ENCODE assay signal across 35 cellular contexts in the genomic region with DNA sequence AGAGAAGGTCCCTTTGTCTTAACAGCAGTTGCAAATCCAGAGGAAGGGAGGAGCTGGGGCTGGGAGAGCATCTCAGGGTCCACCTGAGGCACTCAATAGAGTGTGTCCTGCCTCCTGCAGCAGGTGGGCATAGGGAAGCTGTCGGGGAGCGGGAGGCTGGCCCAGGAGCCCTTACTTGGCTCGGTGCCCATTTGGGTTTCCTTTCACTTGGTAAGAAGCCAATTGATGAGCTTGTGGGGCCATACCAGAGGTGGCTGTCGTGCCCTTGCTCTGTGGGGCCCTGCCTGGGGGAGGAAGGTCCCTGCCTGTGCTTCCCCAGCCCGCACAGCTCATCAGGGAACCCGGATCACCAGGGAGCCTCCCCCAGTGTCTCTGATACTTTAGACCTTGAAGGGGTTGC.
DNase-seq lines count a peak whose midpoint lies in the region; ATAC-seq, FAIRE-seq and TF ChIP-seq lines count a peak whose summit lies in the region.
"Had no signal": no experiment of that assay in that cellular context is flagged by ENCODE, and none has a peak within 500 bp of the region (broad histone marks: within the 10 kb centered on the region; RNA-seq: fewer than 3 reads in every experiment).

No MANE protein-coding gene starts in this region.

- TF ChIP-seq CTCF in CD14-positive monocyte (IDR thresholded peaks at IDR 0.05) (no peak), kidney (IDR thresholded peaks at IDR 0.05; ENCODE audit: borderline replicate concordance, extremely low read depth, insufficient read depth) (no peak)

- H3K27ac ChIP-seq in kidney (ENCODE audit: low read depth in 2 of 2, low read length in 2 of 2): no peak overlapping the region
- H3K27ac ChIP-seq: gastroesophageal sphincter, psoas muscle, SK-N-MC, skin epidermis, thoracic aorta, vagina had no signal

- H3K4me3 ChIP-seq in kidney (ENCODE audit: low read length in 2 of 2): no peak overlapping the region
- H3K4me3 ChIP-seq: gastroesophageal sphincter, psoas muscle, SK-N-MC, skin epidermis, thoracic aorta, vagina had no signal

- H3K27ac Mint-ChIP-seq in CD14-positive monocyte: peak overlapping the region in 1 of 7 donors; percentile 51
- H3K27ac Mint-ChIP-seq in activated T-cell treated with anti-CD3 and anti-CD28 coated beads, Interleukin-2, amount 50 U/mL, for 24 hours: no peak overlapping the region
- H3K27ac Mint-ChIP-seq: activated T-helper 2 cell treated with anti-CD3 and anti-CD28 coated beads, Interferon-gamma antibody, Interleukin-2, Interleukin-4, amounts not matched to agents 10 μg/mL and 5 μg/mL and 100 μg/mL, durations not matched to agents 14 hours and 24 hours and 36 hours; CD4-positive, alpha-beta memory T cell; dendritic cell treated with granulocyte-macrophage colony-stimulating factor and Interleukin-4, amounts not matched to agents 40 ng/mL and 50 ng/mL, for 4 days; endodermal cell; immature natural killer cell; stimulated activated naive CD8-positive, alpha-beta T cell treated with anti-CD3 and anti-CD28 coated beads, Interleukin-15, Interleukin-2, amounts not matched to agents 100 ng/mL and 50 ng/mL, for 24 hours had no signal

- H3K4me1 Mint-ChIP-seq in CD14-positive monocyte: no peaks in the 10 kb centered on the region
- no peaks in the 10 kb centered on the region for H3K4me1 Mint-ChIP-seq in activated T-cell treated with anti-CD3 and anti-CD28 coated beads, Interleukin-2, amount 50 U/mL, for 24 hours (ENCODE audit: low read depth)
- H3K4me1 Mint-ChIP-seq: CD4-positive, alpha-beta memory T cell; endodermal cell; immature natural killer cell had no signal

- H3K4me1 ChIP-seq in kidney (ENCODE audit: control insufficient read depth in 1 of 2, insufficient read depth in 1 of 2, low read depth in 1 of 2, low read length in 2 of 2): no peaks in the 10 kb centered on the region
- H3K4me1 ChIP-seq: gastroesophageal sphincter had no signal

- H3K4me3 Mint-ChIP-seq in CD14-positive monocyte: no peak overlapping the region
- no peak overlapping the region for H3K4me3 Mint-ChIP-seq in activated T-cell treated with anti-CD3 and anti-CD28 coated beads, Interleukin-2, amount 50 U/mL, for 24 hours
- H3K4me3 Mint-ChIP-seq: CD4-positive, alpha-beta memory T cell; dendritic cell treated with granulocyte-macrophage colony-stimulating factor and Interleukin-4, amounts not matched to agents 40 ng/mL and 50 ng/mL, for 4 days; endodermal cell; immature natural killer cell; stimulated activated naive CD8-positive, alpha-beta T cell treated with anti-CD3 and anti-CD28 coated beads, Interleukin-15, Interleukin-2, amounts not matched to agents 100 ng/mL and 50 ng/mL, for 24 hours had no signal

- no peaks in the 10 kb centered on the region for H3K9me3 ChIP-seq in kidney (ENCODE audit: control insufficient read depth in 1 of 2, low read length in 2 of 2)
- H3K9me3 ChIP-seq: gastroesophageal sphincter, psoas muscle, thoracic aorta, vagina had no signal

- peaks cover 0 to 3% (median 0%) of the 10 kb centered on the region in 3 donors for H3K27me3 Mint-ChIP-seq in CD14-positive monocyte (ENCODE audit: low read depth in 3 of 3)
- no peaks in the 10 kb centered on the region for H3K27me3 Mint-ChIP-seq in activated T-cell treated with anti-CD3 and anti-CD28 coated beads, Interleukin-2, amount 50 U/mL, for 24 hours
- H3K27me3 Mint-ChIP-seq: dendritic cell treated with granulocyte-macrophage colony-stimulating factor and Interleukin-4, amounts not matched to agents 40 ng/mL and 50 ng/mL, for 4 days; stimulated activated naive CD8-positive, alpha-beta T cell treated with anti-CD3 and anti-CD28 coated beads, Interleukin-15, Interleukin-2, amounts not matched to agents 100 ng/mL and 50 ng/mL, for 24 hours had no signal

- peaks cover 0 to 6% (median 3%) of the 10 kb centered on the region in 7 donors for H3K9me3 Mint-ChIP-seq in CD14-positive monocyte
- H3K9me3 Mint-ChIP-seq in activated T-cell treated with anti-CD3 and anti-CD28 coated beads, Interleukin-2, amount 50 U/mL, for 24 hours: no peaks in the 10 kb centered on the region
- H3K9me3 Mint-ChIP-seq: activated T-helper 2 cell treated with anti-CD3 and anti-CD28 coated beads, Interferon-gamma antibody, Interleukin-2, Interleukin-4, amounts not matched to agents 10 μg/mL and 5 μg/mL and 100 μg/mL, durations not matched to agents 14 hours and 24 hours and 36 hours; CD4-positive, alpha-beta memory T cell; dendritic cell treated with granulocyte-macrophage colony-stimulating factor and Interleukin-4, amounts not matched to agents 40 ng/mL and 50 ng/mL, for 4 days; endodermal cell; stimulated activated naive CD8-positive, alpha-beta T cell treated with anti-CD3 and anti-CD28 coated beads, Interleukin-15, Interleukin-2, amounts not matched to agents 100 ng/mL and 50 ng/mL, for 24 hours had no signal

- intact Hi-C loops in CD14-positive monocyte (cut with micrococcal nuclease): no loop called here
- intact Hi-C loops in kidney (cut with DNase I): no loop called here

- DNase-seq in NCI-H1105 treated with DMSO at 0.1 percent for 48 hours (lab: John Stamatoyannopoulos, UW) (peak; percentile 13), NCI-H1105 (lab: John Stamatoyannopoulos, UW) (no peak), CD14-positive monocyte (ENCODE audit: low spot score) (peak; percentile 23), NCI-H345 (lab: John Stamatoyannopoulos, UW) (peak; percentile 81), kidney (peak; percentile 35), SHP77 (lab: John Stamatoyannopoulos, UW) (no peak)
- no peak for DNase-seq in activated T-cell treated with anti-CD3 and anti-CD28 coated beads, Interleukin-2, amount 50 U/mL, for 24 hours
- DNase-seq: activated CD4-positive, alpha-beta T cell treated with anti-CD3 and anti-CD28 coated beads, Interleukin-2, amount 50 U/mL, for 48 hours; activated CD8-positive, alpha-beta memory T cell treated with anti-CD3 and anti-CD28 coated beads, Interleukin-2, amount 50 U/mL, for 48 hours; AML-193; caudate nucleus; endodermal cell; GF-D8; hypothalamus; immature natural killer cell; mesenchymal stem cell; NCI-H1092; NCI-H2081 treated with DMSO at 0.1 percent for 48 hours; NCI-H526; psoas muscle had no signal

- H3K36me3 ChIP-seq in kidney (ENCODE audit: control insufficient read depth in 1 of 2, insufficient read depth in 2 of 2, low read length in 2 of 2): no peaks in the 10 kb centered on the region
- H3K36me3 ChIP-seq: thoracic aorta, vagina had no signal

- ATAC-seq in GM21526 (IDR thresholded peaks at IDR 0.05; ENCODE audit: low FRiP score, unreplicated experiment): no peak
- ATAC-seq: gastroesophageal sphincter, left lobe of liver, psoas muscle had no signal

- H3K9ac ChIP-seq in kidney (ENCODE audit: low read length in 2 of 2): no peak overlapping the region

- peaks cover 90% of the 10 kb centered on the region in 2 donors for H3K36me3 Mint-ChIP-seq in CD14-positive monocyte
- H3K36me3 Mint-ChIP-seq in activated T-cell treated with anti-CD3 and anti-CD28 coated beads, Interleukin-2, amount 50 U/mL, for 24 hours (ENCODE audit: low read depth): no peaks in the 10 kb centered on the region
- H3K36me3 Mint-ChIP-seq: CD4-positive, alpha-beta memory T cell; immature natural killer cell had no signal

- FAIRE-seq in kidney (lab: Jason Lieb, UNC): no peak
- FAIRE-seq: A204.1, astrocyte, H54, TTC549 had no signal

Comparison
In these comparisons a context has a peak if more than half of its experiments do, and no peak if none do; other contexts are left out.
1. DNase-seq: peak in NCI-H1105 treated with DMSO at 0.1 percent for 48 hours (single experiment), CD14-positive monocyte (single experiment), NCI-H345 (single experiment) and kidney (single experiment); none in NCI-H1105 (single experiment), activated T-cell treated with anti-CD3 and anti-CD28 coated beads, Interleukin-2, amount 50 U/mL, for 24 hours (single experiment) and SHP77 (0 of 2).